Comparison of ENCODE assay signal across 10 cellular contexts in genomic region chr13:40764587-40765403, GRCh38. TPM values are rescaled to one million over a fixed set of nuclear protein-coding genes. Genes with fewer than 3 reads are reported as not detected.
DNase-seq lines count a peak whose midpoint lies in the region; ATAC-seq and TF ChIP-seq lines count a peak whose summit lies in the region.
"Had no signal": no experiment of that assay in that cellular context is flagged by ENCODE, and none has a peak within 500 bp of the region (broad histone marks: within the 10 kb centered on the region; RNA-seq: fewer than 3 reads in every experiment).

No MANE protein-coding gene starts in this region.

- H3K4me3 ChIP-seq in mucosa of descending colon (no peak overlapping the region), sigmoid colon (no peak overlapping the region)
- H3K4me3 ChIP-seq: ovary had no signal

- peak overlapping the region; percentile 74 for H3K27ac Mint-ChIP-seq in CD4-positive, alpha-beta T cell
- peak overlapping the region; percentile 88 for H3K27ac Mint-ChIP-seq in activated T-helper 1 cell treated with anti-CD3 and anti-CD28 coated beads, Interleukin-12 subunit alpha, Interleukin-12 subunit beta, Interleukin-2, Interleukin-4 antibody, amounts not matched to agents 30 ng/mL and 10 ng/mL and 1 ng/mL, durations not matched to agents 14 hours and 24 hours and 36 hours

- no peak overlapping the region for H3K27ac ChIP-seq in CD4-positive, alpha-beta T cell (ENCODE audit: low read depth, low read length)
- no peak overlapping the region for H3K27ac ChIP-seq in sigmoid colon
- H3K27ac ChIP-seq: ovary had no signal

- no peak for TF ChIP-seq CTCF in CD4-positive, alpha-beta T cell (IDR thresholded peaks at IDR 0.05)
- TF ChIP-seq CTCF in mucosa of descending colon (IDR thresholded peaks at IDR 0.05) (no peak), sigmoid colon (IDR thresholded peaks at IDR 0.05) (no peak)

- 18 to 57% methylated on average over 3 of the region's 3 CpGs for WGBS in sigmoid colon, 2 donors

- H3K4me1 Mint-ChIP-seq in CD4-positive, alpha-beta T cell (ENCODE audit: low read depth), result peaks cover 44% of the 10 kb centered on the region
- H3K4me1 Mint-ChIP-seq in activated T-helper 1 cell treated with anti-CD3 and anti-CD28 coated beads, Interleukin-12 subunit alpha, Interleukin-12 subunit beta, Interleukin-2, Interleukin-4 antibody, amounts not matched to agents 30 ng/mL and 10 ng/mL and 1 ng/mL, durations not matched to agents 14 hours and 24 hours and 36 hours (ENCODE audit: low read depth), result peaks cover 39% of the 10 kb centered on the region

- intact Hi-C loops in CD4-positive, alpha-beta T cell (cut with DNase I, micrococcal nuclease), result loop anchor here in 1 of 2 experiments (5.0 kb wide), 1 partner anchor 33 kb away; no protein-coding TSS in a partner anchor
- intact Hi-C loops in activated T-helper 1 cell treated with anti-CD3 and anti-CD28 coated beads, Interleukin-12 subunit alpha, Interleukin-12 subunit beta, Interleukin-2, Interleukin-4 antibody, amounts not matched to agents 30 ng/mL and 10 ng/mL and 1 ng/mL, durations not matched to agents 14 hours and 24 hours and 36 hours (cut with micrococcal nuclease), result loop anchor here (1.0 to 5.0 kb wide), 8 partner anchors 13 to 1727 kb away; partner anchors contain the start of genes NHLRC3 and PROSER1
- intact Hi-C loops in mucosa of descending colon (cut with DNase I, micrococcal nuclease) (no loop called here), sigmoid colon (cut with DNase I) (no loop called here)

- no peaks in the 10 kb centered on the region for H3K9me3 Mint-ChIP-seq in CD4-positive, alpha-beta T cell
- H3K9me3 Mint-ChIP-seq in activated T-helper 1 cell treated with anti-CD3 and anti-CD28 coated beads, Interleukin-12 subunit alpha, Interleukin-12 subunit beta, Interleukin-2, Interleukin-4 antibody, amounts not matched to agents 30 ng/mL and 10 ng/mL and 1 ng/mL, durations not matched to agents 14 hours and 24 hours and 36 hours, result no peaks in the 10 kb centered on the region

- H3K4me3 Mint-ChIP-seq in CD4-positive, alpha-beta T cell, result peak overlapping the region; percentile 31
- peak overlapping the region; percentile 23 for H3K4me3 Mint-ChIP-seq in activated T-helper 1 cell treated with anti-CD3 and anti-CD28 coated beads, Interleukin-12 subunit alpha, Interleukin-12 subunit beta, Interleukin-2, Interleukin-4 antibody, amounts not matched to agents 30 ng/mL and 10 ng/mL and 1 ng/mL, durations not matched to agents 14 hours and 24 hours and 36 hours

- POLR2A ChIA-PET in CD4-positive, alpha-beta T cell (lab: Charles Lee), result interaction anchor here (0.7 kb wide), 1 partner anchor 157 kb away, joined by 3 read pairs; no protein-coding TSS in a partner anchor

- DNase-seq in CD4-positive, alpha-beta T cell, result peak in 2 of 10 experiments; percentile 13 to 31
- DNase-seq in activated T-helper 1 cell treated with anti-CD3 and anti-CD28 coated beads, Interleukin-12 subunit alpha, Interleukin-12 subunit beta, Interleukin-2, Interleukin-4 antibody, amounts not matched to agents 30 ng/mL and 10 ng/mL and 1 ng/mL, durations not matched to agents 14 hours and 24 hours and 36 hours (ENCODE audit: low spot score), result no peak
- DNase-seq in mucosa of descending colon, result peak in 1 of 3 donors; percentile 65
- DNase-seq in NCI-H1105 treated with DMSO at 0.1 percent for 48 hours (lab: John Stamatoyannopoulos, UW), result no peak
- no peak for DNase-seq in NCI-H446 (lab: John Stamatoyannopoulos, UW)
- DNase-seq in sigmoid colon, result no peak
- no peak for DNase-seq in ureter (ENCODE audit: low spot score)
- DNase-seq: NCI-H1092, ovary had no signal

- peaks cover 51% of the 10 kb centered on the region for H3K36me3 Mint-ChIP-seq in CD4-positive, alpha-beta T cell (ENCODE audit: low read depth)
- peaks cover 23% of the 10 kb centered on the region for H3K36me3 Mint-ChIP-seq in activated T-helper 1 cell treated with anti-CD3 and anti-CD28 coated beads, Interleukin-12 subunit alpha, Interleukin-12 subunit beta, Interleukin-2, Interleukin-4 antibody, amounts not matched to agents 30 ng/mL and 10 ng/mL and 1 ng/mL, durations not matched to agents 14 hours and 24 hours and 36 hours (ENCODE audit: low read depth)

- CTCF ChIA-PET in CD4-positive, alpha-beta T cell (lab: Charles Lee), result interaction anchor here (0.9 kb wide), 1 partner anchor 12 kb away, joined by 5 read pairs; no protein-coding TSS in a partner anchor

- H3K27me3 ChIP-seq in CD4-positive, alpha-beta T cell (ENCODE audit: control insufficient read depth, insufficient read depth, low read length), result no peaks in the 10 kb centered on the region
- no peaks in the 10 kb centered on the region for H3K27me3 ChIP-seq in sigmoid colon
- H3K27me3 ChIP-seq: ovary had no signal

- TF ChIP-seq EP300 in sigmoid colon (IDR thresholded peaks at IDR 0.05), result no peak

- no peaks in the 10 kb centered on the region for H3K36me3 ChIP-seq in mucosa of descending colon (ENCODE audit: low read depth)
- peaks cover 0 to 32% (median 3%) of the 10 kb centered on the region in 4 donors for H3K36me3 ChIP-seq in sigmoid colon
- H3K36me3 ChIP-seq: ovary had no signal

- H3K27me3 Mint-ChIP-seq in CD4-positive, alpha-beta T cell, result no peaks in the 10 kb centered on the region
- H3K27me3 Mint-ChIP-seq in activated T-helper 1 cell treated with anti-CD3 and anti-CD28 coated beads, Interleukin-12 subunit alpha, Interleukin-12 subunit beta, Interleukin-2, Interleukin-4 antibody, amounts not matched to agents 30 ng/mL and 10 ng/mL and 1 ng/mL, durations not matched to agents 14 hours and 24 hours and 36 hours (ENCODE audit: insufficient read depth), result no peaks in the 10 kb centered on the region

- no peaks in the 10 kb centered on the region for H3K9me3 ChIP-seq in CD4-positive, alpha-beta T cell (ENCODE audit: control insufficient read depth, low read length)
- no peaks in the 10 kb centered on the region for H3K9me3 ChIP-seq in mucosa of descending colon
- no peaks in the 10 kb centered on the region for H3K9me3 ChIP-seq in sigmoid colon
- H3K9me3 ChIP-seq: ovary had no signal

- ATAC-seq in CD4-positive, alpha-beta T cell (ENCODE audit: poor library complexity), result peak; percentile 82
- ATAC-seq in HG02852 (IDR thresholded peaks at IDR 0.05; ENCODE audit: unreplicated experiment), result peak; percentile 53
- ATAC-seq in mucosa of descending colon, result peak; percentile 65

- no peak for TF ChIP-seq POLR2A in sigmoid colon (IDR thresholded peaks at IDR 0.05)

- peaks cover 2% of the 10 kb centered on the region for H3K4me1 ChIP-seq in mucosa of descending colon (ENCODE audit: low read depth)
- H3K4me1 ChIP-seq in sigmoid colon, result peaks cover 0 to 6% (median 2%) of the 10 kb centered on the region in 4 donors

RNA-seq across cellular contexts. Expression of gene MRPS31, which starts 6.2 kb away (rescaled TPM):
- total RNA-seq in CD4-positive, alpha-beta T cell, result 1 to 10 TPM; 8.3 to 9.5 TPM
- 41.6 and 42.6 TPM in 2 replicates for total RNA-seq in activated T-helper 1 cell treated with anti-CD3 and anti-CD28 coated beads, Interleukin-12 subunit alpha, Interleukin-12 subunit beta, Interleukin-2, Interleukin-4 antibody, amounts not matched to agents 30 ng/mL and 10 ng/mL and 1 ng/mL, durations not matched to agents 14 hours and 24 hours and 36 hours
- total RNA-seq in mucosa of descending colon, result 10 to 100 TPM; 20.3 to 21.2 (median 20.9) TPM
- total RNA-seq in sigmoid colon, result 10 to 100 TPM; 11.4 to 23.3 (median 21.1) TPM
- polyA plus RNA-seq in sigmoid colon, result 10 to 100 TPM; 16.2 to 19.9 (median 18.6) TPM
- 25.5 TPM for total RNA-seq in ureter

RNA-seq across cellular contexts. Expression of gene SLC25A15, which starts 24.6 kb away (rescaled TPM):
- total RNA-seq in CD4-positive, alpha-beta T cell, result 1 to 10 TPM; 2.1 to 2.2 TPM
- 19.0 and 20.0 TPM in 2 replicates for total RNA-seq in activated T-helper 1 cell treated with anti-CD3 and anti-CD28 coated beads, Interleukin-12 subunit alpha, Interleukin-12 subunit beta, Interleukin-2, Interleukin-4 antibody, amounts not matched to agents 30 ng/mL and 10 ng/mL and 1 ng/mL, durations not matched to agents 14 hours and 24 hours and 36 hours
- total RNA-seq in mucosa of descending colon (1 to 10 TPM; 4.9 to 8.8 (median 8.8) TPM), sigmoid colon (1 to 10 TPM in 3 of 4 donors, under 1 TPM in 1; 0.55 to 5.2 (median 2.7) TPM), ureter (5.2 TPM)
- polyA plus RNA-seq in sigmoid colon, result 1 to 10 TPM; 3.6 to 6.5 (median 5.3) TPM
